Comparison of ENCODE assay signal across 9 cellular contexts in the genomic region with DNA sequence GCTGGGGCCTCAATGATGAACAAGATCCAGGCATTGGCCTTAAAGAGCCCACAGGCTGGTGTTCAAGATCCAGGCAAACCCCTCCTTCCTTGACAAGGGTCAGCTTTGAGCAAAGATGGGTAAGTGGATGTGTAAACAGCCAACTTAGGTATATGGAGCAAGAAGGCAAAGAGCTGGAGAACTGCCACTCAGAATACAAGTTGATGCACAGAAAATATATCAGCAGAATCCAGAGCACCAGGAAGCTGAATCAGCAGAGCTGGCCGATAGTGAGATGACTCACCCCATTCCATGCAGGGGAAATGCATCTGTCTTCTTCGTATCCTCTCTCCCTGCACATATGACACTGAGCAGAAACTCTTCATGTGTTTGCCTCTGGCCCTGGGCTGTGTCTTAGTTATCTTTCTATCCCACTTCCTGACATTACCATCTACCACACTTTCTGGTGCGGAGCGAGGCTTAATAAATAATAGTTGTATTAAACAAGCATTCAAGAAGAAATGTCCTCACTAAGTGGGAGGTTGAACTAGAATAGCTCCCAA. TPM values are rescaled to one million over a fixed set of nuclear protein-coding genes. Genes with fewer than 3 reads are reported as not detected.
DNase-seq lines count a peak whose midpoint lies in the region; ATAC-seq and TF ChIP-seq lines count a peak whose summit lies in the region.
"Had no signal": no experiment of that assay in that cellular context is flagged by ENCODE, and none has a peak within 500 bp of the region (broad histone marks: within the 10 kb centered on the region; RNA-seq: fewer than 3 reads in every experiment).

No MANE protein-coding gene starts in this region.

- H3K56ac ChIP-seq in mesendoderm (ENCODE audit: low read length), result no peak overlapping the region

- no peaks in the 10 kb centered on the region for H3K79me2 ChIP-seq in mesendoderm (ENCODE audit: control insufficient read depth, insufficient read depth, low read length)

- H3K4me3 ChIP-seq in AG10803 (ENCODE audit: low read length), result no peak overlapping the region
- H3K4me3 ChIP-seq in brain microvascular endothelial cell (ENCODE audit: low read depth, low read length), result no peak overlapping the region
- no peak overlapping the region for H3K4me3 ChIP-seq in mesendoderm (ENCODE audit: low read length)

- ATAC-seq in GM21528 (IDR thresholded peaks at IDR 0.05; ENCODE audit: low FRiP score, unreplicated experiment), result no peak
- no peak for ATAC-seq in effector memory CD8-positive, alpha-beta T cell (replicated peaks)
- ATAC-seq: activated naive CD4-positive, alpha-beta T cell treated with anti-CD3 and anti-CD28 coated beads, Interleukin-2, amount 50 U/mL, for 72 hours had no signal

- H3K27me3 Mint-ChIP-seq in effector memory CD8-positive, alpha-beta T cell, result peaks cover 24 to 43% of the 10 kb centered on the region in 2 donors

- no peak overlapping the region for H3K9ac ChIP-seq in mesendoderm (ENCODE audit: low read length)

- H3K4me2 ChIP-seq in mesendoderm (ENCODE audit: low read length), result no peak overlapping the region

- peaks cover 9% of the 10 kb centered on the region for H3K36me3 Mint-ChIP-seq in effector memory CD8-positive, alpha-beta T cell (ENCODE audit: insufficient read depth)

- no peak overlapping the region for H3K18ac ChIP-seq in mesendoderm (ENCODE audit: low read length)

- H4K5ac ChIP-seq in mesendoderm (ENCODE audit: low read length), result no peak overlapping the region

- H2BK15ac ChIP-seq in mesendoderm (replicated peaks; ENCODE audit: low read depth), result no peak overlapping the region

- H3K4me3 Mint-ChIP-seq in effector memory CD8-positive, alpha-beta T cell, result no peak overlapping the region

- no peak overlapping the region for H2BK120ac ChIP-seq in mesendoderm (ENCODE audit: low read depth, low read length)

- H3K27ac ChIP-seq in brain microvascular endothelial cell, result peak overlapping the region; percentile 32
- H3K27ac ChIP-seq in mesendoderm (ENCODE audit: low read depth, low read length), result no peak overlapping the region

- no peak overlapping the region for H2AK5ac ChIP-seq in mesendoderm (ENCODE audit: low read length)

- H3K27me3 ChIP-seq in brain microvascular endothelial cell (replicated peaks) (no peaks in the 10 kb centered on the region), mesendoderm (ENCODE audit: insufficient read depth, low read length, poor library complexity) (no peaks in the 10 kb centered on the region)

- H3K36me3 ChIP-seq in brain microvascular endothelial cell (replicated peaks), result no peaks in the 10 kb centered on the region
- H3K36me3 ChIP-seq in mesendoderm (ENCODE audit: control insufficient read depth, insufficient read depth, low read length), result no peaks in the 10 kb centered on the region

- no peak overlapping the region for H3K23ac ChIP-seq in mesendoderm (ENCODE audit: low read length)

- no peaks in the 10 kb centered on the region for H3K79me1 ChIP-seq in mesendoderm (ENCODE audit: low read length)

- no peak overlapping the region for H4K8ac ChIP-seq in mesendoderm (ENCODE audit: low read depth, low read length)

- no peak overlapping the region for H3K4ac ChIP-seq in mesendoderm (ENCODE audit: low read depth, low read length)

- peaks cover 7 to 9% of the 10 kb centered on the region in 2 donors for H3K4me1 Mint-ChIP-seq in effector memory CD8-positive, alpha-beta T cell (ENCODE audit: low read depth in 2 of 2)

- H3K4me1 ChIP-seq in mesendoderm (ENCODE audit: control insufficient read depth, low read depth, low read length), result peaks cover 5% of the 10 kb centered on the region

- WGBS in mesendoderm (ENCODE audit: extremely low coverage, insufficient coverage, low lambda C conversion rate), result no CpG with 5 or more reads among the region's 4 CpGs

- no peak overlapping the region for H2BK5ac ChIP-seq in mesendoderm (ENCODE audit: low read length)

- TF ChIP-seq CTCF in AG10803 (conservative IDR thresholded peaks at IDR 0.05; ENCODE audit: low read length), result no peak
- TF ChIP-seq CTCF in brain microvascular endothelial cell (IDR thresholded peaks at IDR 0.05; ENCODE audit: low read depth, low read length, missing control alignments), result no peak

- in situ Hi-C loops in brain microvascular endothelial cell (cut with HindIII; ENCODE audit: low pct_ligation_motif_present, low sequenced_read_pairs), result no loop called here

- DNase-seq in AG10803 (ENCODE audit: low read depth), result peak; percentile 85
- DNase-seq in LHCN-M2 (ENCODE audit: low read depth), result peak; percentile 88
- DNase-seq in brain microvascular endothelial cell, result peak; percentile 94
- DNase-seq in mesendoderm, result peak; percentile 43
- DNase-seq in NCI-H2171 treated with DMSO at 0.1 percent for 48 hours (lab: John Stamatoyannopoulos, UW), result no peak
- no peak for DNase-seq in NCI-H524 treated with DMSO at 0.1 percent for 48 hours (lab: John Stamatoyannopoulos, UW)
- no peak for DNase-seq in effector memory CD8-positive, alpha-beta T cell

- H3K27ac Mint-ChIP-seq in effector memory CD8-positive, alpha-beta T cell, result no peak overlapping the region
- H3K27ac Mint-ChIP-seq: activated naive CD4-positive, alpha-beta T cell treated with anti-CD3 and anti-CD28 coated beads, Interleukin-2, amount 50 U/mL, for 72 hours had no signal

- H3K9me3 Mint-ChIP-seq in effector memory CD8-positive, alpha-beta T cell, result no peaks in the 10 kb centered on the region
- H3K9me3 Mint-ChIP-seq: activated naive CD4-positive, alpha-beta T cell treated with anti-CD3 and anti-CD28 coated beads, Interleukin-2, amount 50 U/mL, for 72 hours had no signal

RNA-seq across cellular contexts. Expression of a gene that starts 57.8 kb away (rescaled TPM):
- total RNA-seq in LHCN-M2 (2014; rRNA removed), result 26.8 and 30.0 TPM in 2 replicates
- polyA plus RNA-seq in LHCN-M2 (2012), result 12.0 TPM
- 1.6 TPM for polyA plus RNA-seq in mesendoderm (2013, experiment 1 of 2)
- polyA plus RNA-seq in mesendoderm (2013, experiment 2 of 2), result 1.5 TPM

Comparison
In these comparisons a context has a peak if more than half of its experiments do, and no peak if none do; other contexts are left out.
1. DNase-seq: peak in AG10803 (single experiment), LHCN-M2 (single experiment), brain microvascular endothelial cell (single experiment) and mesendoderm (single experiment); none in NCI-H2171 treated with DMSO at 0.1 percent for 48 hours (single experiment), NCI-H524 treated with DMSO at 0.1 percent for 48 hours (single experiment) and effector memory CD8-positive, alpha-beta T cell (0 of 3).